ENCODE assay signal across 34 cellular contexts in genomic region chr2:118349365-118349764, GRCh38.
"Had no signal": no experiment of that assay in that cellular context is flagged by ENCODE, and none has a peak within 500 bp of the region (broad histone marks: within the 10 kb centered on the region; RNA-seq: fewer than 3 reads in every experiment).

No MANE protein-coding gene starts in this region.

- H3K27ac ChIP-seq: adrenal gland, ascending aorta, body of pancreas, brain microvascular endothelial cell, breast epithelium, cardiac muscle cell had no signal

- ATAC-seq: activated naive CD4-positive, alpha-beta T cell treated with anti-CD3 and anti-CD28 coated beads, Interleukin-2, amount 50 U/mL, for 72 hours; activated naive CD8-positive, alpha-beta T cell treated with anti-CD3 and anti-CD28 coated beads, Interleukin-2, amount 50 U/mL, for 24 hours; activated T-cell treated with anti-CD3 and anti-CD28 coated beads, Interleukin-2, amount 50 U/mL, for 4 hours; activated T-cell treated with anti-CD3 and anti-CD28 coated beads, Interleukin-2, amount 50 U/mL, for 72 hours; activated T-helper 17 cell treated with anti-CD3 and anti-CD28 coated beads, Interleukin-2, amount 50 U/mL, for 72 hours; body of pancreas had no signal

- H3K27me3 ChIP-seq: adrenal gland, ascending aorta, body of pancreas, brain microvascular endothelial cell, breast epithelium, cardiac muscle cell had no signal

- H3K9me3 ChIP-seq: adrenal gland, ascending aorta, body of pancreas, breast epithelium had no signal

- H3K36me3 ChIP-seq: adrenal gland, ascending aorta, brain microvascular endothelial cell, breast epithelium, cardiac muscle cell had no signal

- FAIRE-seq: astrocyte, bronchial epithelial cell had no signal

- H3K4me1 ChIP-seq: adrenal gland, ascending aorta, body of pancreas, breast epithelium had no signal

- H3K4me3 ChIP-seq: adrenal gland, ascending aorta, body of pancreas, breast epithelium, cardiac muscle cell had no signal

- DNase-seq: activated effector memory CD4-positive, alpha-beta T cell treated with anti-CD3 and anti-CD28 coated beads, Interleukin-2, amount 50 U/mL, for 16 hours; activated effector memory CD4-positive, alpha-beta T cell treated with Interleukin-2 at 50 U/mL for 16 hours; activated gamma-delta T cell; activated gamma-delta T cell treated with Interleukin-2 at 50 U/mL for 16 hours; activated naive CD4-positive, alpha-beta T cell; activated naive CD4-positive, alpha-beta T cell treated with anti-CD3 and anti-CD28 coated beads for 36 hours; activated naive CD4-positive, alpha-beta T cell treated with anti-CD3 and anti-CD28 coated beads, Interleukin-2, amount 10 ng/mL, durations not matched to agents 7 days and 5 days; activated naive CD4-positive, alpha-beta T cell treated with anti-CD3 and anti-CD28 coated beads, Interleukin-2, amount 50 U/mL, for 16 hours; activated naive CD4-positive, alpha-beta T cell treated with Interleukin-2 at 50 U/mL for 16 hours; activated naive CD8-positive, alpha-beta T cell treated with anti-CD3 and anti-CD28 coated beads for 36 hours; activated naive CD8-positive, alpha-beta T cell treated with anti-CD3 and anti-CD28 coated beads, Interleukin-2, amount 10 ng/mL, durations not matched to agents 7 days and 5 days; activated naive CD8-positive, alpha-beta T cell treated with anti-CD3 and anti-CD28 coated beads, Interleukin-2, amount 50 U/mL, for 24 hours; activated T-cell treated with anti-CD3 and anti-CD28 coated beads, Interleukin-2, amount 50 U/mL, for 1 hour; activated T-cell treated with anti-CD3 and anti-CD28 coated beads, Interleukin-2, amount 50 U/mL, for 24 hours; activated T-cell treated with anti-CD3 and anti-CD28 coated beads, Interleukin-2, amount 50 U/mL, for 4 hours; activated T-cell treated with anti-CD3 and anti-CD28 coated beads, Interleukin-2, amount 50 U/mL, for 48 hours; activated T-cell treated with anti-CD3 and anti-CD28 coated beads, Interleukin-2, amount 50 U/mL, for 72 hours; adrenal gland; amniotic stem cell; amygdala; anterior cingulate cortex; aorta; body of pancreas; brain microvascular endothelial cell; caudate nucleus; central memory CD4-positive, alpha-beta T cell; cerebellar nuclear complex had no signal
